ENCODE assay signal across 9 cellular contexts in the genomic region with DNA sequence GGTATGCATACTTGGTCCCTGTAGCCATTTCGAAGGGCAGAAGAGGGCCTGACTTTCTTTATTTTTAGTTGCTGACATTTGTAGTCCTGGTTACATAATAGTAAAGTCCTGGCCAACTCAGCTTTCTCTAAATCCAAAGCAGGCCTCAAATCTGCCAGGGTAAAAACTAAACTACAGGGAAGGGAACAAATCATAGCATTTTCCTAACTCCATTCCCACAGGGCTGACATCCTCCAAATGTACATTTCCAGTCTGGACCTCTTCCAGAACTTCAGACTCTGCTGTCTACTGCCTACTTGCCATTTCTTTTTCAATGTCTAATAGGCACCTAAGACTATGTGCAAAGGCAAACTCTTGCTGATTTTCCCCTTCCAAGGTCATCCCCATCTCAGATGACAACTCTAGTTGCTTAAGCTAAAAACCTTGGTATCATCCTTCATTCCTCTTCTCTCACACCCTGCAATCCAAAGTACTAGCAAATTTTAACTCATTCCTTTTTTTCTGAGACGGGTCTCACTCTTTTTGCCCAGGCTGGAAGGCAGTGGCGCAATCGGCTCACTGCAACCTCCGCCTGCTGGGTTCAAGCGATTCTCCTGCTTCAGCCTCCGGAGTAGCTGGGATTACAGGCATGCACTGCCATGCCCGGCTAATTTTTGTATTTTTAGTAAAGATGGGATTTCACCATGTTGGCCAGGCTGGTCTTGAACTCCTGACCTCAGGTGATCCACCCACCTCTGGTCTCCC. TPM values are rescaled to one million over a fixed set of nuclear protein-coding genes. Genes with fewer than 3 reads are reported as not detected.
DNase-seq lines count a peak whose midpoint lies in the region; ATAC-seq, FAIRE-seq and TF ChIP-seq lines count a peak whose summit lies in the region.
"Had no signal": no experiment of that assay in that cellular context is flagged by ENCODE, and none has a peak within 500 bp of the region (broad histone marks: within the 10 kb centered on the region; RNA-seq: fewer than 3 reads in every experiment).

No MANE protein-coding gene starts in this region.

- no peak for DNase-seq in CD8-positive, alpha-beta T cell
- no peak for DNase-seq in PC-9
- DNase-seq in H1 (ENCODE audit: low read depth in 1 of 2, low spot score in 2 of 2): no peak
- no peak for DNase-seq in osteocyte (ENCODE audit: extremely low spot score, unreplicated experiment)
- DNase-seq in NCI-H187 (lab: John Stamatoyannopoulos, UW): no peak
- no peak for DNase-seq in SKM-1 treated with dmso at 0.1 percent for 144 hours (lab: John Stamatoyannopoulos, UW; ENCODE audit: unreplicated experiment)
- no peak for DNase-seq in NCI-H510A treated with DMSO at 0.1 percent for 48 hours (lab: John Stamatoyannopoulos, UW)

- peaks cover 69% of the 10 kb centered on the region for H4K20me1 ChIP-seq in PC-9 (ENCODE audit: insufficient read depth)
- peaks cover 5 to 15% of the 10 kb centered on the region in 2 experiments for H4K20me1 ChIP-seq in H1 (replicated peaks in 1 of 2; ENCODE audit: control insufficient read depth in 1 of 2, insufficient read depth in 2 of 2, low read length in 2 of 2)

- H3K9me3 Mint-ChIP-seq in CD8-positive, alpha-beta T cell: no peaks in the 10 kb centered on the region
- no peaks in the 10 kb centered on the region for H3K9me3 Mint-ChIP-seq in osteocyte (ENCODE audit: unreplicated experiment)

- no peak for TF ChIP-seq EP300 in H1 (IDR thresholded peaks at IDR 0.05; ENCODE audit: borderline replicate concordance in 1 of 2, low read depth in 2 of 2, low read length in 2 of 2)

- peaks cover 18% of the 10 kb centered on the region for H3K23me2 ChIP-seq in H1 (ENCODE audit: low read depth, low read length)

- peak overlapping the region; percentile 100 for H3K27ac Mint-ChIP-seq in CD8-positive, alpha-beta T cell
- peak overlapping the region; percentile 99 for H3K27ac Mint-ChIP-seq in osteocyte (ENCODE audit: unreplicated experiment)

- no peak for ATAC-seq in CD8-positive, alpha-beta T cell
- ATAC-seq in HG03520 (IDR thresholded peaks at IDR 0.05; ENCODE audit: unreplicated experiment): no peak

- H3K9me3 ChIP-seq in CD8-positive, alpha-beta T cell (ENCODE audit: low read length): no peaks in the 10 kb centered on the region
- no peaks in the 10 kb centered on the region for H3K9me3 ChIP-seq in PC-9 (ENCODE audit: insufficient read depth, low read depth)
- H3K9me3 ChIP-seq in H1 (ENCODE audit: insufficient read depth in 2 of 2, low read depth in 1 of 2, low read length in 1 of 2): no peaks in the 10 kb centered on the region

- H2AFZ ChIP-seq in PC-9: no peak overlapping the region
- no peak overlapping the region for H2AFZ ChIP-seq in H1 (ENCODE audit: low read length)

- H3K56ac ChIP-seq in H1 (replicated peaks; ENCODE audit: insufficient read length, low read depth, low read length): no peak overlapping the region

- no peak for TF ChIP-seq CTCF in CD8-positive, alpha-beta T cell (IDR thresholded peaks at IDR 0.05)
- TF ChIP-seq CTCF in PC-9 (conservative IDR thresholded peaks at IDR 0.05) (no peak), H1 (IDR thresholded peaks at IDR 0.05; ENCODE audit: control extremely low read depth in 1 of 3, insufficient read depth in 1 of 3, low read depth in 1 of 3, low read length in 3 of 3) (no peak), osteocyte (IDR thresholded peaks at IDR 0.05) (no peak)

- peak overlapping the region; percentile 98 for H3K4me3 Mint-ChIP-seq in CD8-positive, alpha-beta T cell
- H3K4me3 Mint-ChIP-seq in osteocyte (ENCODE audit: unreplicated experiment): peak overlapping the region; percentile 93

- no peak overlapping the region for H3K27ac ChIP-seq in CD8-positive, alpha-beta T cell (ENCODE audit: low read depth, low read length)
- H3K27ac ChIP-seq in PC-9: peak overlapping the region; percentile 99
- 0 out of 2 replicates have a peak overlapping the region, but pooled peaks have one; percentile 14 for H3K27ac ChIP-seq in H1 (ENCODE audit: low read depth, low read length)

- no peaks in the 10 kb centered on the region for H3K79me1 ChIP-seq in H1 (ENCODE audit: low read depth, low read length)

- H3K79me2 ChIP-seq in PC-9 (ENCODE audit: low read depth) (peaks cover 42% of the 10 kb centered on the region), H1 (ENCODE audit: control insufficient read depth in 1 of 2, insufficient read depth in 2 of 2, low read length in 2 of 2) (peaks cover 0 to 20% of the 10 kb centered on the region in 2 experiments; a peak in 2 of 4 replicates)

- H3K9ac ChIP-seq in H1 (replicated peaks in 1 of 4; ENCODE audit: extremely low read depth in 1 of 4, low read depth in 3 of 4, low read length in 3 of 4): no peak overlapping the region

- H3K4ac ChIP-seq in H1 (replicated peaks; ENCODE audit: insufficient read length, low read depth, low read length): no peak overlapping the region

- no peaks in the 10 kb centered on the region for H3K27me3 Mint-ChIP-seq in CD8-positive, alpha-beta T cell (ENCODE audit: low read depth)
- H3K27me3 Mint-ChIP-seq in osteocyte (ENCODE audit: unreplicated experiment): no peaks in the 10 kb centered on the region

- H3K4me1 ChIP-seq in CD8-positive, alpha-beta T cell (ENCODE audit: insufficient read depth, low read length): peaks cover 37% of the 10 kb centered on the region
- H3K4me1 ChIP-seq in PC-9 (replicated peaks; ENCODE audit: insufficient read depth) (peaks cover 24% of the 10 kb centered on the region), H1 (replicated peaks in 1 of 4; ENCODE audit: control insufficient read depth in 3 of 4, insufficient read depth in 4 of 4, low read length in 3 of 4) (peaks cover 4 to 17% (median 12%) of the 10 kb centered on the region in 4 experiments)

- no peak overlapping the region for H4K91ac ChIP-seq in H1 (replicated peaks; ENCODE audit: insufficient read length, low read length)

- H2BK12ac ChIP-seq in H1 (ENCODE audit: low read depth, low read length): no peak overlapping the region

- H3K36me3 Mint-ChIP-seq in CD8-positive, alpha-beta T cell: peaks cover 66% of the 10 kb centered on the region
- H3K36me3 Mint-ChIP-seq in osteocyte (ENCODE audit: unreplicated experiment): peaks cover 44% of the 10 kb centered on the region

- H3K4me2 ChIP-seq in PC-9: peak overlapping the region; percentile 93
- peak overlapping the region in 1 of 2 experiments; percentile 81; a peak in 1 of 4 replicates for H3K4me2 ChIP-seq in H1 (ENCODE audit: insufficient read depth in 1 of 2, low read depth in 2 of 2, low read length in 2 of 2)

- H4K5ac ChIP-seq in H1 (ENCODE audit: insufficient read length, low read depth, low read length): no peak overlapping the region

- H2AK5ac ChIP-seq in H1 (ENCODE audit: low read depth, low read length): no peak overlapping the region

- FAIRE-seq in H1 (lab: Jason Lieb, UNC): no peak
- FAIRE-seq: urothelium cell line had no signal

- peaks cover 75% of the 10 kb centered on the region for H3F3A ChIP-seq in PC-9 (ENCODE audit: insufficient read depth, low read depth)

- H3K9me2 ChIP-seq in PC-9 (ENCODE audit: insufficient read depth): no peaks in the 10 kb centered on the region

- no peak; a peak in 1 of 3 replicates for TF ChIP-seq POLR2A in H1 (IDR thresholded peaks at IDR 0.05; ENCODE audit: control extremely low read depth in 1 of 2, low read depth in 2 of 2, low read length in 2 of 2)

- TF ChIP-seq RAD21 in H1 (IDR thresholded peaks at IDR 0.05 in 1 of 2, conservative IDR thresholded peaks at IDR 0.05 in 1 of 2; ENCODE audit: low read depth in 2 of 2, low read length in 2 of 2): no peak

- no peak overlapping the region for H3K23ac ChIP-seq in H1 (ENCODE audit: insufficient read length)

- CTCF ChIA-PET in CD8-positive, alpha-beta T cell (lab: Charles Lee): interaction anchor here (0.5 to 3.1 kb wide), 4 partner anchors 38 to 167 kb away, joined by 3 to 9 read pairs (median 6); partner anchors contain the start of gene GLI1
- CTCF ChIA-PET in PC-9 (lab: Charles Lee) (no interaction called here), H1 (lab: Charles Lee; ENCODE audit: partially characterized antibody) (interaction anchor here (0.6 kb wide), 1 partner anchor 12 kb away, joined by 3 read pairs; no protein-coding TSS in a partner anchor)

- H2BK15ac ChIP-seq in H1 (ENCODE audit: low read length): no peak overlapping the region

- H3K4me1 Mint-ChIP-seq in CD8-positive, alpha-beta T cell (ENCODE audit: low read depth): peaks cover 38% of the 10 kb centered on the region
- H3K4me1 Mint-ChIP-seq in osteocyte (ENCODE audit: unreplicated experiment): peaks cover 59% of the 10 kb centered on the region

- no peak overlapping the region for H2BK5ac ChIP-seq in H1 (ENCODE audit: low read depth, low read length)

- H3K27me3 ChIP-seq in CD8-positive, alpha-beta T cell (ENCODE audit: insufficient read depth, low read length): no peaks in the 10 kb centered on the region
- H3K27me3 ChIP-seq in PC-9 (ENCODE audit: insufficient read depth, low read depth) (no peaks in the 10 kb centered on the region), H1 (replicated peaks in 1 of 4; ENCODE audit: control insufficient read depth in 3 of 4, extremely low read depth in 1 of 4, insufficient read depth in 3 of 4, low read length in 3 of 4) (no peaks in the 10 kb centered on the region)

- peaks cover 37% of the 10 kb centered on the region for H3K36me3 ChIP-seq in CD8-positive, alpha-beta T cell (ENCODE audit: insufficient read depth, low read length)
- H3K36me3 ChIP-seq in PC-9 (ENCODE audit: low read depth) (peaks cover 58% of the 10 kb centered on the region), H1 (ENCODE audit: control insufficient read depth in 2 of 4, insufficient read depth in 4 of 4, low read length in 3 of 4) (peaks cover 32 to 55% (median 41%) of the 10 kb centered on the region in 4 experiments)

- BruUV-seq in PC-9 (replicated peaks; lab: Mats Ljungman, UMichigan): no TSS peak

- H3K14ac ChIP-seq in H1 (ENCODE audit: insufficient read length): no peak overlapping the region

- no peak overlapping the region for H3K18ac ChIP-seq in H1 (ENCODE audit: extremely low read depth, low read length)

- H2BK120ac ChIP-seq in H1 (replicated peaks; ENCODE audit: low read depth, low read length): no peak overlapping the region

- H3K4me3 ChIP-seq in CD8-positive, alpha-beta T cell (ENCODE audit: low read depth, low read length): no peak overlapping the region
- peak overlapping the region; percentile 97 for H3K4me3 ChIP-seq in PC-9
- H3K4me3 ChIP-seq in H1 (ENCODE audit: extremely low read depth in 1 of 4, insufficient read depth in 2 of 4, low read depth in 3 of 4, low read length in 4 of 4): peak overlapping the region in 2 of 4 experiments; percentile 80 to 85; a peak in 3 of 8 replicates

- intact Hi-C loops in CD8-positive, alpha-beta T cell (cut with DNase I, micrococcal nuclease): no loop called here
- intact Hi-C loops in PC-9 (cut with micrococcal nuclease; ENCODE audit: unreplicated experiment): no loop called here

- POLR2A ChIA-PET in CD8-positive, alpha-beta T cell (lab: Charles Lee): interaction anchor here (1.2 to 3.1 kb wide), 2 partner anchors 40 to 41 kb away, joined by 3 to 17 read pairs; no protein-coding TSS in a partner anchor
- POLR2A ChIA-PET in PC-9 (lab: Charles Lee; ENCODE audit: unreplicated experiment): interaction anchor here (0.6 kb wide), 1 partner anchor 102 kb away, joined by 3 read pairs; no protein-coding TSS in a partner anchor
- POLR2A ChIA-PET in H1 (lab: Charles Lee; ENCODE audit: partially characterized antibody): interaction anchor here (0.6 to 6.0 kb wide), 17 partner anchors 7 to 286 kb away, joined by 3 to 60 read pairs (median 6); partner anchors contain the start of gene DCTN2

- H2BK20ac ChIP-seq in H1 (ENCODE audit: low read length): no peak overlapping the region

- H4K8ac ChIP-seq in H1 (ENCODE audit: extremely low read depth, insufficient read depth, low read length): no peak overlapping the region

- 90% methylated on average over 8 of the region's 8 CpGs; no CpG with 5 or more reads in 1 of the 2 experiments for WGBS in H1 (ENCODE audit: extremely low coverage in 1 of 2, insufficient coverage in 1 of 2, insufficient read length in 1 of 2, insufficient replicate concordance in 2 of 2, low coverage in 1 of 2, low lambda C conversion rate in 2 of 2, missing lambda C conversion rate in 1 of 2), 2 experiments

RNA-seq across cellular contexts. Expression of gene DDIT3, which starts 2.0 kb away (rescaled TPM):
- total RNA-seq in CD8-positive, alpha-beta T cell: 100 to 1,000 TPM; 137 to 143 TPM
- 15.6 and 17.3 TPM in 2 replicates for total RNA-seq in PC-9 (2021)
- 4.9 TPM in 2 replicates for total RNA-seq in H1 (2021; fragmentation: NEBNext Ultra II Directional; extraction: Animal tissue kit (Norgen Biotek cat#: 25700))
- polyA plus RNA-seq in H1 (2011; rRNA removed): 4.7 and 5.7 TPM in 2 replicates
- 8.3 TPM for polyA plus RNA-seq in H1 (2011; cell fraction: cytosol; rRNA removed)
- polyA plus RNA-seq in H1 (2011; cell fraction: nucleus; rRNA removed): 7.3 TPM
- polyA plus RNA-seq in H1 (2012, experiment 1 of 2): 7.7 to 11.2 TPM (median 8.3 TPM) in 4 replicates
- polyA plus RNA-seq in H1 (2012, experiment 2 of 2): 3.0 TPM
- polyA plus RNA-seq in H1 (2013, experiment 1 of 2): 5.7 TPM
- polyA plus RNA-seq in H1 (2013, experiment 2 of 2): 5.5 TPM
- polyA minus RNA-seq in H1 (2011; rRNA and poly(A)+ RNA removed): 6.0 and 7.0 TPM in 2 replicates
- 4.0 TPM for polyA minus RNA-seq in H1 (2011; cell fraction: cytosol; rRNA and poly(A)+ RNA removed)
- polyA minus RNA-seq in H1 (2011; cell fraction: nucleus; rRNA and poly(A)+ RNA removed): 14.7 TPM
- 89.9 and 95.7 TPM in 2 replicates for total RNA-seq in osteocyte

RNA-seq across cellular contexts. Expression of gene MBD6, which starts 4.3 kb away (rescaled TPM):
- total RNA-seq in CD8-positive, alpha-beta T cell: 10 to 100 TPM; 52.9 to 70.5 TPM
- 47.3 and 78.4 TPM in 2 replicates for total RNA-seq in PC-9 (2021)
- total RNA-seq in H1 (2021; fragmentation: NEBNext Ultra II Directional; extraction: Animal tissue kit (Norgen Biotek cat#: 25700)): 32.3 and 32.7 TPM in 2 replicates
- polyA plus RNA-seq in H1 (2011; rRNA removed): 3.9 and 6.9 TPM in 2 replicates
- polyA plus RNA-seq in H1 (2011; cell fraction: cytosol; rRNA removed): 3.0 TPM
- 38.7 TPM for polyA plus RNA-seq in H1 (2011; cell fraction: nucleus; rRNA removed)
- polyA plus RNA-seq in H1 (2012, experiment 1 of 2): 24.6 to 39.6 TPM (median 28.7 TPM) in 4 replicates
- polyA plus RNA-seq in H1 (2012, experiment 2 of 2): 13.7 TPM
- 15.7 TPM for polyA plus RNA-seq in H1 (2013, experiment 1 of 2)
- polyA plus RNA-seq in H1 (2013, experiment 2 of 2): 14.7 TPM
- 7.2 and 9.6 TPM in 2 replicates for polyA minus RNA-seq in H1 (2011; rRNA and poly(A)+ RNA removed)
- polyA minus RNA-seq in H1 (2011; cell fraction: cytosol; rRNA and poly(A)+ RNA removed): 3.5 TPM
- 20.6 TPM for polyA minus RNA-seq in H1 (2011; cell fraction: nucleus; rRNA and poly(A)+ RNA removed)
- total RNA-seq in osteocyte: 104 and 105 TPM in 2 replicates

RNA-seq across cellular contexts. Expression of gene DCTN2, which starts 28.6 kb away (rescaled TPM):
- total RNA-seq in CD8-positive, alpha-beta T cell: 10 to 100 TPM; 39.2 to 43.3 TPM
- total RNA-seq in PC-9 (2021) (93.4 and 105 TPM in 2 replicates), osteocyte (149 and 155 TPM in 2 replicates)
- 89.3 and 90.3 TPM in 2 replicates for total RNA-seq in H1 (2021; fragmentation: NEBNext Ultra II Directional; extraction: Animal tissue kit (Norgen Biotek cat#: 25700))
- polyA plus RNA-seq in H1 (2011; rRNA removed): 91.9 and 140 TPM in 2 replicates
- 111 TPM for polyA plus RNA-seq in H1 (2011; cell fraction: cytosol; rRNA removed)
- polyA plus RNA-seq in H1 (2011; cell fraction: nucleus; rRNA removed): 108 TPM
- polyA plus RNA-seq in H1 (2012, experiment 1 of 2): 106 to 119 TPM (median 115 TPM) in 4 replicates
- 135 TPM for polyA plus RNA-seq in H1 (2012, experiment 2 of 2)
- polyA plus RNA-seq in H1 (2013, experiment 1 of 2): 75.6 TPM
- 79.1 TPM for polyA plus RNA-seq in H1 (2013, experiment 2 of 2)
- 102 and 111 TPM in 2 replicates for polyA minus RNA-seq in H1 (2011; rRNA and poly(A)+ RNA removed)
- 113 TPM for polyA minus RNA-seq in H1 (2011; cell fraction: cytosol; rRNA and poly(A)+ RNA removed)
- polyA minus RNA-seq in H1 (2011; cell fraction: nucleus; rRNA and poly(A)+ RNA removed): 72.6 TPM

RNA-seq across cellular contexts. Expression of gene MARS1, which starts 30.5 kb away (rescaled TPM):
- 100 to 1,000 TPM; 213 to 226 TPM for total RNA-seq in CD8-positive, alpha-beta T cell
- total RNA-seq in PC-9 (2021): 307 and 366 TPM in 2 replicates
- 398 and 407 TPM in 2 replicates for total RNA-seq in H1 (2021; fragmentation: NEBNext Ultra II Directional; extraction: Animal tissue kit (Norgen Biotek cat#: 25700))
- polyA plus RNA-seq in H1 (2011; rRNA removed): 194 and 255 TPM in 2 replicates
- polyA plus RNA-seq in H1 (2011; cell fraction: cytosol; rRNA removed): 252 TPM
- polyA plus RNA-seq in H1 (2011; cell fraction: nucleus; rRNA removed): 777 TPM
- 284 to 339 TPM (median 323 TPM) in 4 replicates for polyA plus RNA-seq in H1 (2012, experiment 1 of 2)
- polyA plus RNA-seq in H1 (2012, experiment 2 of 2): 230 TPM
- polyA plus RNA-seq in H1 (2013, experiment 1 of 2): 724 TPM
- polyA plus RNA-seq in H1 (2013, experiment 2 of 2): 726 TPM
- 393 and 430 TPM in 2 replicates for polyA minus RNA-seq in H1 (2011; rRNA and poly(A)+ RNA removed)
- 168 TPM for polyA minus RNA-seq in H1 (2011; cell fraction: cytosol; rRNA and poly(A)+ RNA removed)
- 352 TPM for polyA minus RNA-seq in H1 (2011; cell fraction: nucleus; rRNA and poly(A)+ RNA removed)
- 364 and 401 TPM in 2 replicates for total RNA-seq in osteocyte

RNA-seq across cellular contexts. Expression of gene KIF5A, which starts 31.5 kb away (rescaled TPM):
- under 1 TPM; 0.60 to 0.69 TPM for total RNA-seq in CD8-positive, alpha-beta T cell
- total RNA-seq in PC-9 (2021) (0.07 TPM in 1 of 2 replicates, not detected in the other), osteocyte (0.43 and 0.73 TPM in 2 replicates)
- 21.9 and 22.8 TPM in 2 replicates for total RNA-seq in H1 (2021; fragmentation: NEBNext Ultra II Directional; extraction: Animal tissue kit (Norgen Biotek cat#: 25700))
- 10.7 and 11.7 TPM in 2 replicates for polyA plus RNA-seq in H1 (2011; rRNA removed)
- 16.5 TPM for polyA plus RNA-seq in H1 (2011; cell fraction: cytosol; rRNA removed)
- polyA plus RNA-seq in H1 (2011; cell fraction: nucleus; rRNA removed): 32.8 TPM
- 16.3 to 20.8 TPM (median 19.3 TPM) in 4 replicates for polyA plus RNA-seq in H1 (2012, experiment 1 of 2)
- polyA plus RNA-seq in H1 (2012, experiment 2 of 2): 3.2 TPM
- 10.6 TPM for polyA plus RNA-seq in H1 (2013, experiment 1 of 2)
- polyA plus RNA-seq in H1 (2013, experiment 2 of 2): 9.6 TPM
- polyA minus RNA-seq in H1 (2011; rRNA and poly(A)+ RNA removed): 19.8 and 21.8 TPM in 2 replicates
- polyA minus RNA-seq in H1 (2011; cell fraction: cytosol; rRNA and poly(A)+ RNA removed): 12.0 TPM
- 18.9 TPM for polyA minus RNA-seq in H1 (2011; cell fraction: nucleus; rRNA and poly(A)+ RNA removed)
